1 cellular context compared by ENCODE assay signal in genomic region chr7:82110146-82110823, GRCh38.
TF ChIP-seq lines count a peak whose summit lies in the region.

No MANE protein-coding gene starts in this region.

TF ChIP-seq in GM23338, 12 proteins besides CTCF, POLR2A, EP300 and RAD21 (continued from another document):
- TF ChIP-seq, protein P1, sequence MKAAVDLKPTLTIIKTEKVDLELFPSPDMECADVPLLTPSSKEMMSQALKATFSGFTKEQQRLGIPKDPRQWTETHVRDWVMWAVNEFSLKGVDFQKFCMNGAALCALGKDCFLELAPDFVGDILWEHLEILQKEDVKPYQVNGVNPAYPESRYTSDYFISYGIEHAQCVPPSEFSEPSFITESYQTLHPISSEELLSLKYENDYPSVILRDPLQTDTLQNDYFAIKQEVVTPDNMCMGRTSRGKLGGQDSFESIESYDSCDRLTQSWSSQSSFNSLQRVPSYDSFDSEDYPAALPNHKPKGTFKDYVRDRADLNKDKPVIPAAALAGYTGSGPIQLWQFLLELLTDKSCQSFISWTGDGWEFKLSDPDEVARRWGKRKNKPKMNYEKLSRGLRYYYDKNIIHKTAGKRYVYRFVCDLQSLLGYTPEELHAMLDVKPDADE (IDR thresholded peaks at IDR 0.05): no peak
- TF ChIP-seq, protein P2, sequence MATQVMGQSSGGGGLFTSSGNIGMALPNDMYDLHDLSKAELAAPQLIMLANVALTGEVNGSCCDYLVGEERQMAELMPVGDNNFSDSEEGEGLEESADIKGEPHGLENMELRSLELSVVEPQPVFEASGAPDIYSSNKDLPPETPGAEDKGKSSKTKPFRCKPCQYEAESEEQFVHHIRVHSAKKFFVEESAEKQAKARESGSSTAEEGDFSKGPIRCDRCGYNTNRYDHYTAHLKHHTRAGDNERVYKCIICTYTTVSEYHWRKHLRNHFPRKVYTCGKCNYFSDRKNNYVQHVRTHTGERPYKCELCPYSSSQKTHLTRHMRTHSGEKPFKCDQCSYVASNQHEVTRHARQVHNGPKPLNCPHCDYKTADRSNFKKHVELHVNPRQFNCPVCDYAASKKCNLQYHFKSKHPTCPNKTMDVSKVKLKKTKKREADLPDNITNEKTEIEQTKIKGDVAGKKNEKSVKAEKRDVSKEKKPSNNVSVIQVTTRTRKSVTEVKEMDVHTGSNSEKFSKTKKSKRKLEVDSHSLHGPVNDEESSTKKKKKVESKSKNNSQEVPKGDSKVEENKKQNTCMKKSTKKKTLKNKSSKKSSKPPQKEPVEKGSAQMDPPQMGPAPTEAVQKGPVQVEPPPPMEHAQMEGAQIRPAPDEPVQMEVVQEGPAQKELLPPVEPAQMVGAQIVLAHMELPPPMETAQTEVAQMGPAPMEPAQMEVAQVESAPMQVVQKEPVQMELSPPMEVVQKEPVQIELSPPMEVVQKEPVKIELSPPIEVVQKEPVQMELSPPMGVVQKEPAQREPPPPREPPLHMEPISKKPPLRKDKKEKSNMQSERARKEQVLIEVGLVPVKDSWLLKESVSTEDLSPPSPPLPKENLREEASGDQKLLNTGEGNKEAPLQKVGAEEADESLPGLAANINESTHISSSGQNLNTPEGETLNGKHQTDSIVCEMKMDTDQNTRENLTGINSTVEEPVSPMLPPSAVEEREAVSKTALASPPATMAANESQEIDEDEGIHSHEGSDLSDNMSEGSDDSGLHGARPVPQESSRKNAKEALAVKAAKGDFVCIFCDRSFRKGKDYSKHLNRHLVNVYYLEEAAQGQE (IDR thresholded peaks at IDR 0.05; ENCODE audit: unreplicated experiment): no peak
